In the genomic region with DNA sequence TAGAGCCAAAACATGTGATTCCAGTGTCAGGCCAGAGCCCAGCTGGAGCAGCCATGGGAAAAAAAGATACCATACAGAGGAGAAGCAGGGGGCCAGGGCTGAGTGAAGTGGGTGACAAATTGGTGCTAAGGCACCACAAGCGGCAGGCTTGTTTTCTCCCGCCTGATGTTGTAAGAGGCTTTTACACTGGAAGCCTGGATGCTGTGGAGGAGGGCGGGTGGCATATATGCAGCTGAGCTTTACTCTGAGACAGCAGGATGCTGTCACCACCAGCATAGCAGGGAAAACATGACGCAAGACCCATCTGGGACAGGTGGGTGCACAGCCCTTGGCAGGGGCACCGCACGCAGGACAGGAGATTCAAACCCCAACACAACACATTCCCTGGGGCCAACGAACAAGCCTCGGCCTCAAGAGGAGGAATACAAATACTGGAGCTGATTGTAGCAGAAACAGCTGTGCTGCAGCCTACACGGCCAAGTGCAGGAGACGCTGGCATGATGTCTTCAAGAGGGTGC, we compare ENCODE assay signal across 11 cellular contexts.
DNase-seq lines count a peak whose midpoint lies in the region; ATAC-seq lines count a peak whose summit lies in the region.
"Had no signal": no experiment of that assay in that cellular context is flagged by ENCODE, and none has a peak within 500 bp of the region (broad histone marks: within the 10 kb centered on the region; RNA-seq: fewer than 3 reads in every experiment).

No MANE protein-coding gene starts in this region.

- peak in 2 of 3 experiments; percentile 47 to 81 for DNase-seq in NCI-H1417 (lab: John Stamatoyannopoulos, UW)
- no peak for DNase-seq in NCI-H1417 treated with DMSO at 0.1 percent for 48 hours (lab: John Stamatoyannopoulos, UW)
- DNase-seq in amygdala (lab: John Stamatoyannopoulos, UW), result peak; percentile 16 to 88 (median 68)
- DNase-seq in islet precursor cell, result peak; percentile 70
- no peak for DNase-seq in stimulated activated naive B cell treated with anti-CD40 and anti-IgM and Interleukin-4, amounts not matched to agents 10 μg/mL and 1 μg/mL and 100 μg/mL, for 72 hours
- DNase-seq in D341Med (ENCODE audit: low spot score), result no peak
- no peak for DNase-seq in SW480 (ENCODE audit: low spot score)
- DNase-seq: GDM1, lower lobe of right lung, NCI-H526 had no signal

- H3K4me1 Mint-ChIP-seq in stimulated activated naive B cell treated with anti-CD40 and anti-IgM and Interleukin-4, amounts not matched to agents 10 μg/mL and 1 μg/mL and 100 μg/mL, for 72 hours, result peaks cover 16 to 19% of the 10 kb centered on the region in 2 donors

- H3K27me3 Mint-ChIP-seq in stimulated activated naive B cell treated with anti-CD40 and anti-IgM and Interleukin-4, amounts not matched to agents 10 μg/mL and 1 μg/mL and 100 μg/mL, for 72 hours, result no peaks in the 10 kb centered on the region

- peak; percentile 46 to 50 for ATAC-seq in stimulated activated naive B cell treated with anti-CD40 and anti-IgM and Interleukin-4, amounts not matched to agents 10 μg/mL and 1 μg/mL and 100 μg/mL, for 72 hours (replicated peaks)
- no peak for ATAC-seq in HG03460 (IDR thresholded peaks at IDR 0.05; ENCODE audit: unreplicated experiment)

- H3K9me3 Mint-ChIP-seq in stimulated activated naive B cell treated with anti-CD40 and anti-IgM and Interleukin-4, amounts not matched to agents 10 μg/mL and 1 μg/mL and 100 μg/mL, for 72 hours, result no peaks in the 10 kb centered on the region

- H3K27ac Mint-ChIP-seq in stimulated activated naive B cell treated with anti-CD40 and anti-IgM and Interleukin-4, amounts not matched to agents 10 μg/mL and 1 μg/mL and 100 μg/mL, for 72 hours, result no peak overlapping the region

- H3K4me3 Mint-ChIP-seq in stimulated activated naive B cell treated with anti-CD40 and anti-IgM and Interleukin-4, amounts not matched to agents 10 μg/mL and 1 μg/mL and 100 μg/mL, for 72 hours, result no peak overlapping the region

- H3K36me3 Mint-ChIP-seq in stimulated activated naive B cell treated with anti-CD40 and anti-IgM and Interleukin-4, amounts not matched to agents 10 μg/mL and 1 μg/mL and 100 μg/mL, for 72 hours, result peaks cover 2 to 6% of the 10 kb centered on the region in 2 donors

Comparison
In these comparisons a context has a peak if more than half of its experiments do, and no peak if none do; other contexts are left out.
1. DNase-seq: peak in NCI-H1417 (2 of 3), amygdala (56 of 56) and islet precursor cell (single experiment); none in NCI-H1417 treated with DMSO at 0.1 percent for 48 hours (single experiment), stimulated activated naive B cell treated with anti-CD40 and anti-IgM and Interleukin-4, amounts not matched to agents 10 μg/mL and 1 μg/mL and 100 μg/mL, for 72 hours (single experiment), D341Med (single experiment) and SW480 (single experiment).